In the genomic region with DNA sequence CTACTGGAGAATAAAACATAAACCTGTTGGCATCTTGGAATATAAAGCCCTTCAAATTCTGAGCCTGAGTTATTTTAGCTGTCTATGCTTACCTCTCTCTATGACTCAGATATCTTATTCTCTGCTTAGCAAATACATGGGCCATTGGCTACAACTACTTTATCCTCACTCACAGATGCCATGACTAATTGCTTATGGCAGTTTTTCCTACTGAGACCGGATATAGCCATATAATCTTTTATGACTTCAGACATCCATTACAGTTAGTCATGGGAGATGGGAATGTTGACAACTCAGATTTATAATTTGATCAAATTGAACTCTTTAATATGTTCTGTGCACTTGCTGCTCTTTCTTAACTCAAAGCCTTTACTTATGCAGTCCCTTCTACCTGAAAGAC, we compare ENCODE assay signal across 15 cellular contexts.
DNase-seq lines count a peak whose midpoint lies in the region; ATAC-seq and TF ChIP-seq lines count a peak whose summit lies in the region.
"Had no signal": no experiment of that assay in that cellular context is flagged by ENCODE, and none has a peak within 500 bp of the region (broad histone marks: within the 10 kb centered on the region; RNA-seq: fewer than 3 reads in every experiment).

No MANE protein-coding gene starts in this region.

- peak overlapping the region; percentile 72 for H3K27ac ChIP-seq in RWPE2 (ENCODE audit: poor library complexity, severe bottlenecking)
- no peak overlapping the region for H3K27ac ChIP-seq in ascending aorta
- H3K27ac ChIP-seq: sigmoid colon, thoracic aorta, VCaP had no signal

- H3K4me1 ChIP-seq in RWPE2 (ENCODE audit: insufficient read depth, poor library complexity, severe bottlenecking) (peaks cover 10% of the 10 kb centered on the region), ascending aorta (no peaks in the 10 kb centered on the region)
- H3K4me1 ChIP-seq: sigmoid colon had no signal

- ATAC-seq in RWPE2 (ENCODE audit: low read depth) (peak; percentile 100), GM19035 (IDR thresholded peaks at IDR 0.05; ENCODE audit: unreplicated experiment) (no peak), HG03108 (IDR thresholded peaks at IDR 0.05; ENCODE audit: unreplicated experiment) (no peak)
- ATAC-seq: effector memory CD8-positive, alpha-beta T cell had no signal

- H3K4me3 ChIP-seq in RWPE2 (ENCODE audit: severe bottlenecking) (no peak overlapping the region), skeletal muscle cell (ENCODE audit: low read depth, low read length) (no peak overlapping the region), ascending aorta (no peak overlapping the region)
- H3K4me3 ChIP-seq: sigmoid colon, thoracic aorta had no signal

- DNase-seq in H4 (ENCODE audit: low spot score) = peak; percentile 21
- no peak for DNase-seq in RWPE2 (ENCODE audit: low spot score)
- peak; percentile 11 for DNase-seq in fibroblast of peridontal ligament (ENCODE audit: extremely low read depth)
- peak; percentile 69 for DNase-seq in skeletal muscle cell (ENCODE audit: low read depth)
- no peak for DNase-seq in ascending aorta (ENCODE audit: low spot score in 2 of 2)
- no peak for DNase-seq in NCI-H187 treated with DMSO at 0.1 percent for 48 hours (lab: John Stamatoyannopoulos, UW)
- DNase-seq: activated CD8-positive, alpha-beta memory T cell treated with anti-CD3 and anti-CD28 coated beads, Interleukin-2, amount 50 U/mL, for 48 hours; effector memory CD8-positive, alpha-beta T cell; Kasumi-1; SHP77; sigmoid colon had no signal

- H3K36me3 ChIP-seq in RWPE2 (ENCODE audit: low read depth) (no peaks in the 10 kb centered on the region), ascending aorta (no peaks in the 10 kb centered on the region)
- H3K36me3 ChIP-seq: sigmoid colon, thoracic aorta had no signal

- intact Hi-C loops in ascending aorta (cut with DNase I) = no loop called here

- H3K9me3 ChIP-seq in RWPE2 (ENCODE audit: severe bottlenecking) (no peaks in the 10 kb centered on the region), ascending aorta (no peaks in the 10 kb centered on the region)
- H3K9me3 ChIP-seq: thoracic aorta had no signal

- H3K27me3 ChIP-seq in RWPE2 (ENCODE audit: insufficient read depth, poor library complexity, severe bottlenecking) (no peaks in the 10 kb centered on the region), ascending aorta (no peaks in the 10 kb centered on the region)
- H3K27me3 ChIP-seq: sigmoid colon had no signal

- TF ChIP-seq CTCF in RWPE2 (IDR thresholded peaks at IDR 0.05; ENCODE audit: poor library complexity, severe bottlenecking) = no peak
- no peak for TF ChIP-seq CTCF in ascending aorta (IDR thresholded peaks at IDR 0.05)

Comparison
In these comparisons a context has a peak if more than half of its experiments do, and no peak if none do; other contexts are left out.
1. DNase-seq: peak in H4 (single experiment), fibroblast of peridontal ligament (single experiment) and skeletal muscle cell (single experiment); none in RWPE2 (single experiment), ascending aorta (0 of 2) and NCI-H187 treated with DMSO at 0.1 percent for 48 hours (single experiment).